In the genomic region with DNA sequence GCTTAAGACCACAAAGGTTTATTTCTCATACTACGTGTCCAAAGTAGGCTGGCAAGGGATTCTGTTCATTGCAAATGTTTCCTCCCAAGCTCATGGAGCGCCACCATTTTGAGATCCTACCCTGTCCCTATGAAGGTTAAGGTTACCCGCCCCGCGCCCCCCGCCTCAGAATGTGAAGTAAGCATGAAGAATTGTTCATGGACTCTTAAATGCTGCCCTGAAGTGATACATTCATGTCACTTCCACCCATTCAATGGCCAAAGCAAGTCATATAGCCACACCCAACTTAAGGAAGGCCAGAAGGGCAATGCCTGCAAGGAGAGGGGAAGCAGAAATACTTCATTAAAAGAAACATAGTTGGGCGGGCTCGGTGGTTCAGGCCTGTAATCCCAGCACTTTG, we compare ENCODE assay signal across 11 cellular contexts. TPM values are rescaled to one million over a fixed set of nuclear protein-coding genes. Genes with fewer than 3 reads are reported as not detected.
DNase-seq lines count a peak whose midpoint lies in the region; ATAC-seq and TF ChIP-seq lines count a peak whose summit lies in the region.
"Had no signal": no experiment of that assay in that cellular context is flagged by ENCODE, and none has a peak within 500 bp of the region (broad histone marks: within the 10 kb centered on the region; RNA-seq: fewer than 3 reads in every experiment).

No MANE protein-coding gene starts in this region.

- H4K5ac ChIP-seq in mesendoderm (ENCODE audit: low read length): no peak overlapping the region

- H3K9ac ChIP-seq in mesendoderm (ENCODE audit: low read length): peak overlapping the region; percentile 98

- no peak for DNase-seq in activated naive CD4-positive, alpha-beta T cell treated with anti-CD3 and anti-CD28 coated beads for 36 hours
- DNase-seq in activated naive CD4-positive, alpha-beta T cell (lab: John Stamatoyannopoulos, UW): no peak
- DNase-seq in amniotic epithelial cell (ENCODE audit: low read depth) (peak; percentile 13), mesendoderm (no peak), tibial nerve (ENCODE audit: low spot score in 2 of 2) (no peak), foreskin keratinocyte (no peak), foreskin melanocyte (no peak)
- DNase-seq: cortex of kidney had no signal

- H3K36me3 ChIP-seq in mesendoderm (ENCODE audit: control insufficient read depth, insufficient read depth, low read length) (no peaks in the 10 kb centered on the region), tibial nerve (no peaks in the 10 kb centered on the region)

- H2BK120ac ChIP-seq in mesendoderm (ENCODE audit: low read depth, low read length): no peak overlapping the region

- TF ChIP-seq EP300 in tibial nerve (IDR thresholded peaks at IDR 0.05): no peak

- H3K23ac ChIP-seq in mesendoderm (ENCODE audit: low read length): no peak overlapping the region

- TF ChIP-seq CTCF in tibial nerve (IDR thresholded peaks at IDR 0.05) (no peak), foreskin keratinocyte (conservative IDR thresholded peaks at IDR 0.05) (no peak)

- peak overlapping the region; percentile 98 for H3K56ac ChIP-seq in mesendoderm (ENCODE audit: low read length)

- H3K4me2 ChIP-seq in mesendoderm (ENCODE audit: low read length): no peak overlapping the region

- no peak overlapping the region for H3K18ac ChIP-seq in mesendoderm (ENCODE audit: low read length)

- no peaks in the 10 kb centered on the region for H3K9me3 Mint-ChIP-seq in activated naive CD4-positive, alpha-beta T cell treated with anti-CD3 and anti-CD28 coated beads for 36 hours

- WGBS in mesendoderm (ENCODE audit: extremely low coverage, insufficient coverage, low lambda C conversion rate): no CpG with 5 or more reads among the region's 8 CpGs
- 80 to 81% methylated on average over 8 of the region's 8 CpGs for WGBS in tibial nerve, 2 donors

- H2BK5ac ChIP-seq in mesendoderm (ENCODE audit: low read length): no peak overlapping the region

- ATAC-seq in foreskin keratinocyte (no peak), HG03108 (IDR thresholded peaks at IDR 0.05; ENCODE audit: unreplicated experiment) (no peak)

- no peak overlapping the region for H4K8ac ChIP-seq in mesendoderm (ENCODE audit: low read depth, low read length)

- peaks cover 10% of the 10 kb centered on the region for H3K4me1 ChIP-seq in mesendoderm (ENCODE audit: control insufficient read depth, low read depth, low read length)
- peaks cover 0 to 46% (median 36%) of the 10 kb centered on the region in 4 donors for H3K4me1 ChIP-seq in tibial nerve
- H3K4me1 ChIP-seq in foreskin keratinocyte: peaks cover 39% of the 10 kb centered on the region

- no peaks in the 10 kb centered on the region for H3K9me3 ChIP-seq in tibial nerve

- H3K27me3 Mint-ChIP-seq in activated naive CD4-positive, alpha-beta T cell treated with anti-CD3 and anti-CD28 coated beads for 36 hours (ENCODE audit: low read depth): no peaks in the 10 kb centered on the region

- no peak overlapping the region for H2BK15ac ChIP-seq in mesendoderm (replicated peaks; ENCODE audit: low read depth)

- H3K4me3 ChIP-seq in mesendoderm (ENCODE audit: low read length) (no peak overlapping the region), tibial nerve (no peak overlapping the region)

- H2AK5ac ChIP-seq in mesendoderm (ENCODE audit: low read length): no peak overlapping the region

- TF ChIP-seq POLR2A in tibial nerve (IDR thresholded peaks at IDR 0.05): no peak

- H3K27me3 ChIP-seq in mesendoderm (ENCODE audit: insufficient read depth, low read length, poor library complexity) (no peaks in the 10 kb centered on the region), tibial nerve (no peaks in the 10 kb centered on the region), foreskin keratinocyte (no peaks in the 10 kb centered on the region)

- H3K27ac ChIP-seq in mesendoderm (ENCODE audit: low read depth, low read length) (no peak overlapping the region), tibial nerve (peak overlapping the region; percentile 92 to 100 (median 98)), foreskin keratinocyte (no peak overlapping the region)

- H3K4me1 Mint-ChIP-seq in activated naive CD4-positive, alpha-beta T cell treated with anti-CD3 and anti-CD28 coated beads for 36 hours (ENCODE audit: low read depth): peaks cover 30% of the 10 kb centered on the region

- intact Hi-C loops in activated naive CD4-positive, alpha-beta T cell treated with anti-CD3 and anti-CD28 coated beads for 36 hours (cut with micrococcal nuclease): loop anchor here (2.0 to 5.0 kb wide), 2 partner anchors 204 to 248 kb away; no protein-coding TSS in a partner anchor

- no peak overlapping the region for H3K4ac ChIP-seq in mesendoderm (ENCODE audit: low read depth, low read length)

- H3K79me1 ChIP-seq in mesendoderm (ENCODE audit: low read length): no peaks in the 10 kb centered on the region

- CTCF ChIA-PET in activated naive CD4-positive, alpha-beta T cell treated with anti-CD3 and anti-CD28 coated beads for 36 hours (lab: Charles Lee): interaction anchor here (0.6 to 12.9 kb wide), 42 partner anchors 10 to 372 kb away, joined by 3 to 260 read pairs (median 4); a partner anchor contains a TSS

- no peaks in the 10 kb centered on the region for H3K36me3 Mint-ChIP-seq in activated naive CD4-positive, alpha-beta T cell treated with anti-CD3 and anti-CD28 coated beads for 36 hours (ENCODE audit: low read depth)

- no peaks in the 10 kb centered on the region for H3K79me2 ChIP-seq in mesendoderm (ENCODE audit: control insufficient read depth, insufficient read depth, low read length)

- no peak overlapping the region for H3K27ac Mint-ChIP-seq in activated naive CD4-positive, alpha-beta T cell treated with anti-CD3 and anti-CD28 coated beads for 36 hours

- H3K4me3 Mint-ChIP-seq in activated naive CD4-positive, alpha-beta T cell treated with anti-CD3 and anti-CD28 coated beads for 36 hours: peak overlapping the region; percentile 87

RNA-seq across cellular contexts. Expression of a gene that starts 4.2 kb away (rescaled TPM):
- total RNA-seq in activated naive CD4-positive, alpha-beta T cell treated with anti-CD3 and anti-CD28 coated beads for 36 hours: not detected
- 1.1 TPM for polyA plus RNA-seq in mesendoderm (2013, experiment 1 of 2)
- 1.2 TPM for polyA plus RNA-seq in mesendoderm (2013, experiment 2 of 2)
- under 1 TPM in 2 of 4 donors, not detected in 2; 0.44 to 0.63 TPM for total RNA-seq in tibial nerve
- total RNA-seq in foreskin keratinocyte: 0.34 and 0.42 TPM in 2 replicates
- polyA plus RNA-seq in foreskin keratinocyte: 1.2 and 1.4 TPM in 2 replicates
- total RNA-seq: lung microvascular endothelial cell had no signal

RNA-seq across cellular contexts. Expression of a gene that starts 6.6 kb away (rescaled TPM):
- total RNA-seq in activated naive CD4-positive, alpha-beta T cell treated with anti-CD3 and anti-CD28 coated beads for 36 hours: 1 to 10 TPM; 8.3 to 9.2 TPM
- polyA plus RNA-seq in mesendoderm (2013, experiment 1 of 2): 43.6 TPM
- 45.1 TPM for polyA plus RNA-seq in mesendoderm (2013, experiment 2 of 2)
- 10 to 100 TPM; 28.6 to 90.3 (median 34.9) TPM for total RNA-seq in tibial nerve
- total RNA-seq in foreskin keratinocyte: 51.9 and 52.0 TPM in 2 replicates
- polyA plus RNA-seq in foreskin keratinocyte: 56.9 and 62.5 TPM in 2 replicates

RNA-seq across cellular contexts. Expression of a gene that starts 35.0 kb away (rescaled TPM):
- not detected for total RNA-seq in activated naive CD4-positive, alpha-beta T cell treated with anti-CD3 and anti-CD28 coated beads for 36 hours
- polyA plus RNA-seq in mesendoderm (2013, experiment 1 of 2): 29.5 TPM
- 26.2 TPM for polyA plus RNA-seq in mesendoderm (2013, experiment 2 of 2)
- total RNA-seq in tibial nerve (100 to 1,000 TPM in 1 of 4 donors, 10 to 100 TPM in 3; 72.5 to 128 (median 80.9) TPM), foreskin keratinocyte (13.6 and 20.7 TPM in 2 replicates)
- 10.2 and 17.6 TPM in 2 replicates for polyA plus RNA-seq in foreskin keratinocyte

RNA-seq across cellular contexts. Expression of a gene that starts 47.5 kb away (rescaled TPM):
- total RNA-seq in activated naive CD4-positive, alpha-beta T cell treated with anti-CD3 and anti-CD28 coated beads for 36 hours: not detected
- not detected for polyA plus RNA-seq in mesendoderm (2013, experiment 1 of 2)
- polyA plus RNA-seq in mesendoderm (2013, experiment 2 of 2): not detected
- total RNA-seq in tibial nerve (not detected), foreskin keratinocyte (not detected in 2 replicates)
- polyA plus RNA-seq in foreskin keratinocyte: not detected in 2 replicates
- total RNA-seq: lung microvascular endothelial cell had no signal
- polyA plus RNA-seq: BJ had no signal

RNA-seq across cellular contexts. Expression of a gene that starts 50.8 kb away (rescaled TPM):
- not detected for total RNA-seq in activated naive CD4-positive, alpha-beta T cell treated with anti-CD3 and anti-CD28 coated beads for 36 hours
- polyA plus RNA-seq in mesendoderm (2013, experiment 1 of 2): 0.01 TPM
- 0.01 TPM for polyA plus RNA-seq in mesendoderm (2013, experiment 2 of 2)
- total RNA-seq in tibial nerve (under 1 TPM in 1 of 4 donors, not detected in 3; 0.39 TPM), foreskin keratinocyte (not detected in 2 replicates)
- not detected in 2 replicates for polyA plus RNA-seq in foreskin keratinocyte
- total RNA-seq: lung microvascular endothelial cell had no signal
- polyA plus RNA-seq: BJ had no signal

Comparison
In these comparisons a context has a peak if more than half of its experiments do, and no peak if none do; other contexts are left out.
1. H3K27ac ChIP-seq: peak in tibial nerve (4 of 4); none in mesendoderm (single experiment) and foreskin keratinocyte (single experiment).
2. RNA of a gene that starts 35.0 kb away (total RNA-seq): 72.5 to 128 TPM in tibial nerve and 13.6 to 20.7 TPM in foreskin keratinocyte; not detected in activated naive CD4-positive, alpha-beta T cell treated with anti-CD3 and anti-CD28 coated beads for 36 hours; every median in the first group is over 10 times any median in the second.